27 cellular contexts compared by ENCODE assay signal in the genomic region with DNA sequence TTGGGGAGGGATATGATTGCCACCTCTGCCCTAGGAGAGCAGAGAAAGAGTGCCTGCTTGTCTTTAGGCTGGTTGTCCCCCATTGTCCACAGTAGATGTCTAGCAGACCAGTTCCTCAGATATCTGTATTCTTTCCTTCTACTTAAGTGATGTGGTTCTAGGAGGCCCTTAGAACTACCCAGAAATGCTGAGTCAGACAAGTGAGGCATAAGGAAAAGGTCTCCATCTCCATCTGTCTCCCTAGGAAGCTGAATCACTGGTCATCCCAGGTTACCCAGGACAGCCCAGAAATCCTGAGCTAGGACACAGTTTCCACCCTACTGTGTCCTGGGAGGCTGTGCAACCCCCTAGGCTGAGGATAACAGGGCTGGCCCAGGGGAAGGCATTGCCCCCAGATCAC.
"Had no signal": no experiment of that assay in that cellular context is flagged by ENCODE, and none has a peak within 500 bp of the region (broad histone marks: within the 10 kb centered on the region; RNA-seq: fewer than 3 reads in every experiment).

No MANE protein-coding gene starts in this region.

- DNase-seq: activated B cell treated with CpG ODN at 0.5 μM for 24 hours; activated CD4-positive, alpha-beta T cell treated with anti-CD3 and anti-CD28 coated beads, Interleukin-2, amount 50 U/mL, for 1 hour; activated CD8-positive, alpha-beta T cell treated with anti-CD3 and anti-CD28 coated beads for 36 hours; activated T-cell treated with anti-CD3 and anti-CD28 coated beads, Interleukin-2, amount 50 U/mL, for 4 hours; anterior cingulate cortex; cerebellar nuclear complex; colonic mucosa; effector memory CD4-positive, alpha-beta T cell; erythroblast; heart left ventricle; hypothalamus; immature natural killer cell; kidney; midbrain; naive thymus-derived CD4-positive, alpha-beta T cell; occipital lobe; small intestine; stimulated activated CD4-positive, alpha-beta T cell treated with anti-CD3 and anti-CD28 coated beads, Interleukin-4, amount 100 ng/mL, for 24 hours; substantia nigra; T-cell; thyroid gland; upper lobe of right lung had no signal

- H2AFZ ChIP-seq: neural progenitor cell had no signal

- H3K36me3 ChIP-seq: colonic mucosa, heart left ventricle, neural progenitor cell, thyroid gland, upper lobe of right lung had no signal

- ATAC-seq: activated CD8-positive, alpha-beta T cell treated with anti-CD3 and anti-CD28 coated beads for 36 hours; activated naive CD4-positive, alpha-beta T cell treated with anti-CD3 and anti-CD28 coated beads, Interleukin-2, amount 50 U/mL, for 72 hours; activated T-cell treated with anti-CD3 and anti-CD28 coated beads, Interleukin-2, amount 50 U/mL, for 4 hours; activated T-helper 17 cell treated with anti-CD3 and anti-CD28 coated beads, Interleukin-2, amount 50 U/mL, for 72 hours; heart left ventricle; naive thymus-derived CD4-positive, alpha-beta T cell; sciatic nerve; stimulated activated effector memory CD8-positive, alpha-beta T cell treated with anti-CD3 and anti-CD28 coated beads, Interleukin-12 subunit alpha, Interleukin-12 subunit beta, amount 100 ng/mL, for 72 hours; T-cell; upper lobe of right lung had no signal

- H3K27me3 ChIP-seq: colonic mucosa, heart left ventricle, neural progenitor cell, thyroid gland, upper lobe of right lung had no signal

- H3K27ac ChIP-seq: colonic mucosa, heart left ventricle, neural progenitor cell, thyroid gland, upper lobe of right lung had no signal

- FAIRE-seq: kidney, small intestine had no signal

- H3K4me3 ChIP-seq: colonic mucosa, heart left ventricle, neural progenitor cell, thyroid gland, upper lobe of right lung had no signal

- H3K9ac ChIP-seq: neural progenitor cell had no signal

- H3K9me3 ChIP-seq: colonic mucosa, heart left ventricle, thyroid gland, upper lobe of right lung had no signal

- H3K4me2 ChIP-seq: neural progenitor cell had no signal

- H3K4me1 ChIP-seq: colonic mucosa, heart left ventricle, neural progenitor cell, thyroid gland, upper lobe of right lung had no signal
